Comparison of ENCODE assay signal across 8 cellular contexts in genomic region chr5:17190242-17190778, GRCh38. TPM values are rescaled to one million over a fixed set of nuclear protein-coding genes. Genes with fewer than 3 reads are reported as not detected.
DNase-seq lines count a peak whose midpoint lies in the region; ATAC-seq and TF ChIP-seq lines count a peak whose summit lies in the region.

No MANE protein-coding gene starts in this region.

- H3K4me3 ChIP-seq in KMS-11 (IDR thresholded peaks at IDR 0.05; ENCODE audit: insufficient read depth, low read depth, low read length) (no peak overlapping the region), esophagus squamous epithelium (no peak overlapping the region), neural cell (ENCODE audit: low read length) (no peak overlapping the region)

- intact Hi-C loops in esophagus squamous epithelium (cut with DNase I) = no loop called here

- no peak for TF ChIP-seq EP300 in neural cell (conservative IDR thresholded peaks at IDR 0.05; ENCODE audit: poor library complexity, severe bottlenecking)

- no peaks in the 10 kb centered on the region for H4K20me1 ChIP-seq in KMS-11 (ENCODE audit: insufficient read depth)
- no peaks in the 10 kb centered on the region for H4K20me1 ChIP-seq in neural cell (ENCODE audit: insufficient read depth)

- H3K27ac ChIP-seq in KMS-11 = no peak overlapping the region
- H3K27ac ChIP-seq in esophagus squamous epithelium = peak overlapping the region in 1 of 4 donors; percentile 36
- no peak overlapping the region for H3K27ac ChIP-seq in neural cell (ENCODE audit: low read length)

- H3K36me3 ChIP-seq in KMS-11 (ENCODE audit: insufficient read depth) (no peaks in the 10 kb centered on the region), esophagus squamous epithelium (no peaks in the 10 kb centered on the region), neural cell (ENCODE audit: insufficient read depth, low read length) (no peaks in the 10 kb centered on the region)

- H3K9ac ChIP-seq in KMS-11 (no peak overlapping the region), neural cell (ENCODE audit: low read length) (no peak overlapping the region)

- H3K4me2 ChIP-seq in KMS-11 = no peak overlapping the region
- no peak overlapping the region for H3K4me2 ChIP-seq in neural cell (ENCODE audit: low read length)

- H3K4me1 ChIP-seq in KMS-11 (ENCODE audit: low read depth, poor library complexity, severe bottlenecking) (peaks cover 5% of the 10 kb centered on the region), esophagus squamous epithelium (peaks cover 0 to 41% (median 6%) of the 10 kb centered on the region in 3 donors)

- H2AFZ ChIP-seq in KMS-11 (ENCODE audit: low read depth) = no peak overlapping the region
- H2AFZ ChIP-seq in neural cell (ENCODE audit: low read depth, low read length) = no peak overlapping the region

- no peak for TF ChIP-seq POLR2A in esophagus squamous epithelium (IDR thresholded peaks at IDR 0.05)

- H3K9me2 ChIP-seq in neural cell (ENCODE audit: insufficient read depth, low read length) = no peaks in the 10 kb centered on the region

- H3K27me3 ChIP-seq in KMS-11 (ENCODE audit: insufficient read depth, low read depth) = no peaks in the 10 kb centered on the region
- peaks cover 0 to 5% (median 0%) of the 10 kb centered on the region in 4 donors for H3K27me3 ChIP-seq in esophagus squamous epithelium
- H3K27me3 ChIP-seq in neural cell (ENCODE audit: insufficient read depth, low read depth, low read length) = no peaks in the 10 kb centered on the region

- ATAC-seq in HG03097 (IDR thresholded peaks at IDR 0.05; ENCODE audit: low FRiP score, unreplicated experiment) = no peak

- 6 to 7% methylated on average over 4 of the region's 4 CpGs for WGBS in esophagus squamous epithelium, 2 donors

- H3K9me3 ChIP-seq in esophagus squamous epithelium (no peaks in the 10 kb centered on the region), neural cell (ENCODE audit: low read length) (no peaks in the 10 kb centered on the region)

- peak; percentile 82 for TF ChIP-seq RAD21 in neural cell (conservative IDR thresholded peaks at IDR 0.05)

- no peaks in the 10 kb centered on the region for H3F3A ChIP-seq in neural cell (ENCODE audit: insufficient read depth, low read length, poor library complexity, severe bottlenecking)

- DNase-seq in NCI-H2107 treated with DMSO at 0.1 percent for 48 hours (lab: John Stamatoyannopoulos, UW; ENCODE audit: unreplicated experiment) (peak; percentile 11), NCI-H2107 (lab: John Stamatoyannopoulos, UW) (no peak), SHP77 treated with DMSO at 0.1 percent for 48 hours (lab: John Stamatoyannopoulos, UW) (peak; percentile 29), esophagus squamous epithelium (lab: John Stamatoyannopoulos, UW) (no peak), activated gamma-delta T cell (lab: John Stamatoyannopoulos, UW) (no peak)

- TF ChIP-seq CTCF in KMS-11 (conservative IDR thresholded peaks at IDR 0.05; ENCODE audit: low read depth, low read length) (peak; percentile 91), esophagus squamous epithelium (IDR thresholded peaks at IDR 0.05) (peak; percentile 56 to 86 (median 73)), neural cell (IDR thresholded peaks at IDR 0.05; ENCODE audit: poor library complexity, severe bottlenecking) (peak; percentile 81)

- H3K79me2 ChIP-seq in KMS-11 (ENCODE audit: insufficient read depth, low read depth) = no peaks in the 10 kb centered on the region
- H3K79me2 ChIP-seq in neural cell (replicated peaks; ENCODE audit: insufficient read depth, low read length) = no peaks in the 10 kb centered on the region

TF ChIP-seq in neural cell, 6 proteins besides CTCF, POLR2A, EP300 and RAD21:
- TF ChIP-seq POLR2AphosphoS5 (IDR thresholded peaks at IDR 0.05) = no peak
- peak; percentile 79 for TF ChIP-seq SMC3 (conservative IDR thresholded peaks at IDR 0.05; ENCODE audit: poor library complexity)
- TF ChIP-seq REST (IDR thresholded peaks at IDR 0.05; ENCODE audit: borderline replicate concordance) = no peak
- TF ChIP-seq TAF1 (IDR thresholded peaks at IDR 0.05; ENCODE audit: low read depth) = no peak
- TF ChIP-seq EZH2 (IDR thresholded peaks at IDR 0.05; ENCODE audit: borderline replicate concordance, insufficient read depth, low read length, poor library complexity, severe bottlenecking) = no peak
- TF ChIP-seq MXI1 (conservative IDR thresholded peaks at IDR 0.05; ENCODE audit: poor library complexity, severe bottlenecking) = no peak

RNA-seq across cellular contexts. Expression of gene BASP1, which starts 27.1 kb away (rescaled TPM):
- total RNA-seq in esophagus squamous epithelium = 10 to 100 TPM in 3 of 4 donors, 1 to 10 TPM in 1; 5.2 to 16.7 (median 13.6) TPM
- polyA plus RNA-seq in neural cell = 974 and 982 TPM in 2 replicates
- 465 and 492 TPM in 2 replicates for polyA minus RNA-seq in neural cell

Comparison
In these comparisons a context has a peak if more than half of its experiments do, and no peak if none do; other contexts are left out.
1. DNase-seq: peak in NCI-H2107 treated with DMSO at 0.1 percent for 48 hours (single experiment) and SHP77 treated with DMSO at 0.1 percent for 48 hours (single experiment); none in NCI-H2107 (single experiment), esophagus squamous epithelium (single experiment) and activated gamma-delta T cell (single experiment).
2. Peak in every context shown above with its lines, with median percentiles within 50 percentile points of each other: CTCF ChIP-seq.